ENCODE assay signal across 8 cellular contexts in the genomic region with DNA sequence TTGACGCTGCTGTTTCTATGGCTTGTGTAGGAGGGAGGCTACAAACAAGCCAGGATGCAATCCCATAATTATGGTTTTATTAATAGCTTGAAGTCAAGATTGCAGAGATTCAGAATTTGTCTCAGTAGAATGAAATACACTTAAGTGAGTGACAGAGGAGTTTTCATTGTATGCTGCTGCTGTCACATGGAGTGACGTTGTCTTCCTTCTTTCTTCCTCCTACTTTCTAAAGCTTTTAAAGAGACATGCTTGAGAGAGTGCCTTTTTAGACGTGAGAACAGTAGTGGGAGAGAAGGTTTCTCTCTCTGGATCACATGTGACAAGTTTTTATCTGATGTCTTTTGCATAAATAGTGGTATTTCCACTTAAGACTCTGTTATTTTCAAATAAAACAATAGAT.
"Had no signal": no experiment of that assay in that cellular context is flagged by ENCODE, and none has a peak within 500 bp of the region (broad histone marks: within the 10 kb centered on the region; RNA-seq: fewer than 3 reads in every experiment).

No MANE protein-coding gene starts in this region.

- DNase-seq: GM23248, GOT3, H7, HFFc6 had no signal

- H3K4me1 ChIP-seq: HAP-1 had no signal

- H3K27ac ChIP-seq: GM23248, HL-60 had no signal

- H3K36me3 ChIP-seq: HAP-1 had no signal

- H3K9ac ChIP-seq: GM23248 had no signal

- H3K4me3 ChIP-seq: GM23248, HAP-1 had no signal

- H3K9me3 ChIP-seq: HAP-1 had no signal

- H2AFZ ChIP-seq: GM23248 had no signal

- ATAC-seq: HCT116, HepG2 had no signal
